ENCODE assay signal across 20 cellular contexts in genomic region chr18:58608216-58608615, GRCh38. TPM values are rescaled to one million over a fixed set of nuclear protein-coding genes. Genes with fewer than 3 reads are reported as not detected.
"Had no signal": no experiment of that assay in that cellular context is flagged by ENCODE, and none has a peak within 500 bp of the region (broad histone marks: within the 10 kb centered on the region; RNA-seq: fewer than 3 reads in every experiment).

No MANE protein-coding gene starts in this region.

- H3K27ac Mint-ChIP-seq: activated B cell treated with CpG ODN at 0.5 μM for 24 hours; activated CD4-positive, alpha-beta memory T cell treated with anti-CD3 and anti-CD28 coated beads for 36 hours; activated CD4-positive, alpha-beta T cell treated with anti-CD3 and anti-CD28 coated beads, Interleukin-2, amount 10 ng/mL, durations not matched to agents 7 days and 5 days; activated naive CD4-positive, alpha-beta T cell treated with anti-CD3 and anti-CD28 coated beads, Interleukin-2, amount 10 ng/mL, durations not matched to agents 7 days and 5 days; activated naive CD8-positive, alpha-beta T cell treated with anti-CD3 and anti-CD28 coated beads for 36 hours; T-helper 17 cell had no signal

- DNase-seq: activated B cell treated with CpG ODN at 0.5 μM for 24 hours; activated CD4-positive, alpha-beta memory T cell treated with anti-CD3 and anti-CD28 coated beads for 36 hours; activated CD4-positive, alpha-beta T cell treated with anti-CD3 and anti-CD28 coated beads, Interleukin-2, amount 10 ng/mL, durations not matched to agents 7 days and 5 days; activated CD8-positive, alpha-beta memory T cell treated with anti-CD3 and anti-CD28 coated beads, Interleukin-2, amount 50 U/mL, for 48 hours; activated gamma-delta T cell treated with Interleukin-2 at 50 U/mL for 16 hours; activated naive CD4-positive, alpha-beta T cell treated with anti-CD3 and anti-CD28 coated beads, Interleukin-2, amount 10 ng/mL, durations not matched to agents 7 days and 5 days; activated naive CD8-positive, alpha-beta T cell treated with anti-CD3 and anti-CD28 coated beads for 36 hours; activated T-cell treated with anti-CD3 and anti-CD28 coated beads, Interleukin-2, amount 50 U/mL, for 1 hour; anterior cingulate cortex; caudate nucleus; NCI-H1092 treated with DMSO at 0.1 percent for 48 hours; NCI-H1436; NCI-H1694 treated with DMSO at 0.1 percent for 48 hours; NCI-H2029 treated with DMSO at 0.1 percent for 48 hours; NCI-H446; NCI-H748 treated with DMSO at 0.1 percent for 48 hours; SIG-M5; T-helper 17 cell; T1000 had no signal

- H3K27me3 Mint-ChIP-seq: activated B cell treated with CpG ODN at 0.5 μM for 24 hours; activated naive CD8-positive, alpha-beta T cell treated with anti-CD3 and anti-CD28 coated beads for 36 hours; T-helper 17 cell had no signal

- H3K4me3 Mint-ChIP-seq: activated B cell treated with CpG ODN at 0.5 μM for 24 hours; activated CD4-positive, alpha-beta memory T cell treated with anti-CD3 and anti-CD28 coated beads for 36 hours; activated CD4-positive, alpha-beta T cell treated with anti-CD3 and anti-CD28 coated beads, Interleukin-2, amount 10 ng/mL, durations not matched to agents 7 days and 5 days; activated naive CD4-positive, alpha-beta T cell treated with anti-CD3 and anti-CD28 coated beads, Interleukin-2, amount 10 ng/mL, durations not matched to agents 7 days and 5 days; activated naive CD8-positive, alpha-beta T cell treated with anti-CD3 and anti-CD28 coated beads for 36 hours; T-helper 17 cell had no signal

- H3K36me3 Mint-ChIP-seq: activated CD4-positive, alpha-beta memory T cell treated with anti-CD3 and anti-CD28 coated beads for 36 hours; activated naive CD8-positive, alpha-beta T cell treated with anti-CD3 and anti-CD28 coated beads for 36 hours had no signal

- H3K9me3 Mint-ChIP-seq: activated B cell treated with CpG ODN at 0.5 μM for 24 hours; activated CD4-positive, alpha-beta memory T cell treated with anti-CD3 and anti-CD28 coated beads for 36 hours; activated naive CD4-positive, alpha-beta T cell treated with anti-CD3 and anti-CD28 coated beads, Interleukin-2, amount 10 ng/mL, durations not matched to agents 7 days and 5 days; activated naive CD8-positive, alpha-beta T cell treated with anti-CD3 and anti-CD28 coated beads for 36 hours had no signal

RNA-seq across cellular contexts. Expression of gene ALPK2, which starts 20.7 kb away (rescaled TPM):
- total RNA-seq: activated CD4-positive, alpha-beta T cell treated with anti-CD3 and anti-CD28 coated beads, Interleukin-2, amount 10 ng/mL, durations not matched to agents 7 days and 5 days; OCI-LY7 had no signal
